8 cellular contexts compared by ENCODE assay signal in genomic region chr10:84194424-84195043, GRCh38. TPM values are rescaled to one million over a fixed set of nuclear protein-coding genes. Genes with fewer than 3 reads are reported as not detected.
A peak's percentile ranks its signal among the peaks of the same experiment; 100 is the strongest.
DNase-seq lines count a peak whose midpoint lies in the region; ATAC-seq, FAIRE-seq and TF ChIP-seq lines count a peak whose summit lies in the region.

CDHR1 (plus strand) TSS chr10:84194537; CDS start chr10:84194761, 224 bp downstream.

- no peaks in the 10 kb centered on the region for H3K36me3 ChIP-seq in K562 (ENCODE audit: control insufficient read depth, insufficient read depth, low read length)
- H3K36me3 ChIP-seq in HepG2 (replicated peaks in 1 of 2; ENCODE audit: control insufficient read depth in 1 of 2, insufficient read depth in 2 of 2, low read length in 2 of 2), result no peaks in the 10 kb centered on the region

- H3K9ac ChIP-seq in K562 (ENCODE audit: insufficient read depth in 1 of 2, low read depth in 2 of 2, low read length in 2 of 2) (peak within 1 kb of the TSS in 1 of 2 experiments; percentile 84; a peak in 2 of 4 replicates), HepG2 (ENCODE audit: insufficient read depth, low read depth, low read length) (no peak within 1 kb of the TSS)

- H3K4me1 ChIP-seq in A549, result peaks cover 4% of the 10 kb centered on the region; the same call in 1 of the 3 replicates
- peaks cover 0 to 16% of the 10 kb centered on the region in 2 experiments; a peak in 3 of 5 replicates for H3K4me1 ChIP-seq in K562 (replicated peaks in 1 of 2; ENCODE audit: control insufficient read depth in 2 of 2, insufficient read depth in 2 of 2, low read length in 2 of 2)
- no peaks in the 10 kb centered on the region for H3K4me1 ChIP-seq in HepG2 (ENCODE audit: insufficient read depth, low read length)

- BruUV-seq in K562 (replicated peaks; lab: Mats Ljungman, UMichigan) (no TSS peak), HepG2 (replicated peaks; lab: Mats Ljungman, UMichigan) (no TSS peak)

- H3K27ac ChIP-seq in A549 (peak within 1 kb of the TSS in 1 of 2 experiments; percentile 73; a peak in 3 of 6 replicates), K562 (ENCODE audit: extremely low read depth, low read depth, low read length) (no peak within 1 kb of the TSS), HepG2 (ENCODE audit: extremely low read length, insufficient read depth, low read length) (no peak within 1 kb of the TSS)

- H3K9me3 ChIP-seq in A549, result no peaks in the 10 kb centered on the region
- no peaks in the 10 kb centered on the region for H3K9me3 ChIP-seq in K562 (replicated peaks; ENCODE audit: control insufficient read depth, insufficient read depth, low read depth, low read length)
- no peaks in the 10 kb centered on the region for H3K9me3 ChIP-seq in HepG2 (ENCODE audit: low read length)

- H4K20me1 ChIP-seq in K562 (replicated peaks; ENCODE audit: control insufficient read depth, insufficient read depth, low read length) (peaks cover 6% of the 10 kb centered on the region; the same call in 1 of the 2 replicates), HepG2 (ENCODE audit: insufficient read depth, low read length) (no peaks in the 10 kb centered on the region)

- TF ChIP-seq EP300 in A549 (IDR thresholded peaks at IDR 0.05), result no peak
- TF ChIP-seq EP300 in K562 (IDR thresholded peaks at IDR 0.05; ENCODE audit: low read length), result no peak
- TF ChIP-seq EP300 in HepG2 (IDR thresholded peaks at IDR 0.05; ENCODE audit: low read depth in 2 of 2, low read length in 2 of 2), result no peak
- TF ChIP-seq EP300 in HepG2 (CRISPR knock-in tag; IDR thresholded peaks at IDR 0.05; ENCODE audit: borderline replicate concordance), result no peak

- intact Hi-C loops in K562 (cut with micrococcal nuclease) (no loop called here), HepG2 (cut with micrococcal nuclease; ENCODE audit: unreplicated experiment) (no loop called here)

- TF ChIP-seq CTCF in A549 (IDR thresholded peaks at IDR 0.05) (no peak), K562 (IDR thresholded peaks at IDR 0.05 in 2 of 3, conservative IDR thresholded peaks at IDR 0.05 in 1 of 3; ENCODE audit: insufficient read depth in 2 of 3, low read depth in 1 of 3, low read length in 3 of 3) (no peak), HepG2 (CRISPR knock-in tag; IDR thresholded peaks at IDR 0.05) (no peak)

- no peak for TF ChIP-seq POLR2A in A549 (IDR thresholded peaks at IDR 0.05; ENCODE audit: low read length)
- TF ChIP-seq POLR2A in K562 (conservative IDR thresholded peaks at IDR 0.05), result no peak
- TF ChIP-seq POLR2A in HepG2 (IDR thresholded peaks at IDR 0.05; ENCODE audit: insufficient read depth in 1 of 2, low read depth in 2 of 2, low read length in 2 of 2), result no peak

- CTCF ChIA-PET in A549 (lab: Yijun Ruan, JAX) (interaction anchor here (0.7 to 1.9 kb wide), 3 partner anchors 9 to 18 kb away, joined by 3 to 5 read pairs (median 4); no protein-coding TSS in a partner anchor), K562 (lab: Yijun Ruan, JAX; ENCODE audit: low intra/inter-chr PET ratio) (no interaction called here), HepG2 (lab: Yijun Ruan, JAX; ENCODE audit: low intra/inter-chr PET ratio, low total read pairs) (no interaction called here)

- WGBS in A549 (ENCODE audit: missing lambda C conversion rate), result 0% methylated on average over 2 of the region's 61 CpGs
- 24% methylated on average over 12 of the region's 61 CpGs for WGBS in K562 (ENCODE audit: insufficient coverage, low coverage, missing lambda C conversion rate)
- 15% methylated on average over 14 of the region's 61 CpGs for WGBS in HepG2 (ENCODE audit: low lambda C conversion rate)

- peak within 1 kb of the TSS; percentile 50 for H3K4me3 ChIP-seq in A549
- peak within 1 kb of the TSS; percentile 34 for H3K4me3 ChIP-seq in K562
- H3K4me3 ChIP-seq in HepG2 (replicated peaks in 1 of 3; ENCODE audit: insufficient read depth in 1 of 3, low read depth in 2 of 3, low read length in 3 of 3), result peak within 1 kb of the TSS in 2 of 3 experiments; percentile 20 to 28; a peak in 2 of 6 replicates

- H3K79me2 ChIP-seq in K562 (ENCODE audit: control insufficient read depth, insufficient read depth, low read length) (no peaks in the 10 kb centered on the region), HepG2 (ENCODE audit: insufficient read depth, low read length) (no peaks in the 10 kb centered on the region)

- FAIRE-seq in A549 (lab: Jason Lieb, UNC), result no peak
- FAIRE-seq in RCC 7860 (lab: Jason Lieb, UNC), result no peak
- no peak for FAIRE-seq in K562 (lab: Jason Lieb, UNC)
- FAIRE-seq in HepG2 (lab: Jason Lieb, UNC), result no peak

- H3K27me3 ChIP-seq in K562 (ENCODE audit: control insufficient read depth in 2 of 2, insufficient read depth in 2 of 2, low read length in 2 of 2) (peaks cover 38 to 81% of the 10 kb centered on the region in 2 experiments), HepG2 (ENCODE audit: control insufficient read depth in 1 of 2, insufficient read depth in 2 of 2, low read length in 2 of 2) (peaks cover 9 to 63% of the 10 kb centered on the region in 2 experiments)

- peak; percentile 30 to 56; a peak in 4 of 6 replicates for ATAC-seq in A549
- ATAC-seq in GM18511 (IDR thresholded peaks at IDR 0.05; ENCODE audit: unreplicated experiment), result peak; percentile 62
- ATAC-seq in HG03039 (IDR thresholded peaks at IDR 0.05; ENCODE audit: unreplicated experiment), result peak; percentile 74
- ATAC-seq in K562, result peak; percentile 94
- ATAC-seq in HepG2, result peak; percentile 61

- POLR2A ChIA-PET in A549 (lab: Yijun Ruan, JAX), result no interaction called here
- POLR2A ChIA-PET in K562 (lab: Yijun Ruan, JAX), result interaction anchor here (0.7 to 1.1 kb wide), 4 partner anchors 8 to 55 kb away, joined by 3 to 8 read pairs (median 4); partner anchors contain the start of gene GHITM
- POLR2A ChIA-PET in HepG2 (lab: Yijun Ruan, JAX), result no interaction called here

- H2AFZ ChIP-seq in K562 (ENCODE audit: low read depth, low read length) (peak within 1 kb of the TSS; percentile 61), HepG2 (ENCODE audit: low read length) (no peak within 1 kb of the TSS)

- DNase-seq in A549 (ENCODE audit: low read depth in 1 of 2, low spot score in 1 of 2), result peak in 1 of 2 experiments; percentile 25
- peak; percentile 44 for DNase-seq in RCC 7860 (ENCODE audit: low spot score)
- DNase-seq in K562 (ENCODE audit: extremely low read depth in 1 of 4, low spot score in 3 of 4), result peak; percentile 78 to 90 (median 84)
- DNase-seq in HepG2 (ENCODE audit: low spot score), result no peak
- DNase-seq in stimulated activated CD8-positive, alpha-beta memory T cell treated with anti-CD3 and anti-CD28 coated beads, Interleukin-15, amount 100 ng/mL, for 24 hours (ENCODE audit: low read depth), result peak; percentile 17
- no peak for DNase-seq in foreskin melanocyte

- no peaks in the 10 kb centered on the region for H3K9me1 ChIP-seq in K562 (ENCODE audit: control insufficient read depth, insufficient read depth, low read length)

- TF ChIP-seq RAD21 in A549 (conservative IDR thresholded peaks at IDR 0.05 in 1 of 2, IDR thresholded peaks at IDR 0.05 in 1 of 2) (no peak), K562 (CRISPR knock-in tag; conservative IDR thresholded peaks at IDR 0.05 in 1 of 2, IDR thresholded peaks at IDR 0.05 in 1 of 2) (no peak), HepG2 (CRISPR knock-in tag; IDR thresholded peaks at IDR 0.05) (no peak)

- H3K4me2 ChIP-seq in A549, result peak within 1 kb of the TSS; percentile 96
- peak within 1 kb of the TSS; percentile 51 for H3K4me2 ChIP-seq in K562 (ENCODE audit: insufficient read depth, low read length)
- peak within 1 kb of the TSS; percentile 32; the same call in 1 of the 2 replicates for H3K4me2 ChIP-seq in HepG2 (ENCODE audit: low read depth, low read length)

- in situ Hi-C loops in K562 (cut with MboI) (no loop called here), HepG2 (cut with HindIII; ENCODE audit: extremely low pct_ligation_motif_present, low pct_unique_long_range_greater_than_20kb) (no loop called here)

RNA-seq across cellular contexts. Expression of gene CDHR1, which starts in this region (rescaled TPM):
- 0.04 and 0.05 TPM in 2 replicates for polyA plus RNA-seq in A549 (2011; rRNA removed)
- 0.05 and 0.12 TPM in 2 replicates for polyA plus RNA-seq in A549 (2012; cell fraction: cytosol; rRNA removed)
- polyA plus RNA-seq in A549 (2012; cell fraction: nucleus; rRNA removed), result 0.22 and 0.28 TPM in 2 replicates
- polyA plus RNA-seq in A549 (2017; fragmentation: RNase III; extraction: RNeasy Plus Mini Kit Qiagen cat#74134 plus additional on column Dnase treatment), result 0.03 to 0.10 TPM (median 0.09 TPM) in 3 replicates
- polyA minus RNA-seq in A549 (2011; rRNA and poly(A)+ RNA removed), result 0.29 TPM in 1 of 2 replicates, not detected in the other
- 7.3 and 9.6 TPM in 2 replicates for total RNA-seq in K562 (2011; cell fraction: chromatin; rRNA removed; ENCODE audit: low replicate concordance)
- 5.5 and 6.0 TPM in 2 replicates for total RNA-seq in K562 (2011; cell fraction: nucleolus; rRNA removed)
- 3.8 and 5.6 TPM in 2 replicates for total RNA-seq in K562 (2011; cell fraction: nucleoplasm; rRNA removed)
- total RNA-seq in K562 (2014; rRNA removed), result 0.23 and 0.29 TPM in 2 replicates
- 0.07 and 0.26 TPM in 2 replicates for total RNA-seq in K562 (2014; rRNA removed; fragmentation: Illumina TruSeq; extraction: Trizol)
- 0.07 and 0.11 TPM in 2 replicates for total RNA-seq in K562 (2015; rRNA removed; fragmentation: Illumina TruSeq; extraction: Trizol)
- total RNA-seq in K562 (2021), result 0.20 and 0.56 TPM in 2 replicates
- 0.99 and 2.1 TPM in 2 replicates for polyA plus RNA-seq in K562 (2011; rRNA removed)
- 0.40 and 1.1 TPM in 2 replicates for polyA plus RNA-seq in K562 (2011; cell fraction: cytosol; rRNA removed)
- polyA plus RNA-seq in K562 (2011; cell fraction: nucleus; rRNA removed), result 7.8 and 11.0 TPM in 2 replicates
- 0.44 and 0.76 TPM in 2 replicates for polyA plus RNA-seq in K562 (2012)
- polyA plus RNA-seq in K562 (2014; fragmentation: Illumina TruSeq; extraction: Trizol), result 0.29 and 0.33 TPM in 2 replicates
- under 1 TPM; 0.03 to 0.10 TPM for polyA plus RNA-seq in K562 (2014; fragmentation: Nextera tagmentation; extraction: Ambion mirVana)
- polyA plus RNA-seq in K562 (2014; rRNA removed), result 0.30 and 0.46 TPM in 2 replicates
- polyA minus RNA-seq in K562 (2011; rRNA and poly(A)+ RNA removed), result 0.77 and 0.81 TPM in 2 replicates
- polyA minus RNA-seq in K562 (2011; cell fraction: cytosol; rRNA and poly(A)+ RNA removed), result 0.73 and 0.86 TPM in 2 replicates
- 0.67 and 1.9 TPM in 2 replicates for polyA minus RNA-seq in K562 (2011; cell fraction: nucleus; rRNA and poly(A)+ RNA removed)
- 0.04 TPM in 1 of 2 replicates, not detected in the other for total RNA-seq in HepG2 (2016; rRNA removed; fragmentation: Illumina TruSeq; extraction: Trizol)
- total RNA-seq in HepG2 (2016; cell fraction: cytosol; rRNA removed; fragmentation: Illumina TruSeq; extraction: Trizol; ENCODE audit: low read depth), result not detected in 2 replicates
- total RNA-seq in HepG2 (2016; cell fraction: insoluble cytoplasmic fraction; rRNA removed; fragmentation: Illumina TruSeq; extraction: Trizol), result 0.02 TPM in 1 of 2 replicates, not detected in the other
- total RNA-seq in HepG2 (2016; cell fraction: membrane; rRNA removed; fragmentation: Illumina TruSeq; extraction: Trizol), result not detected in 2 replicates
- total RNA-seq in HepG2 (2016; cell fraction: nucleus; rRNA removed; fragmentation: Illumina TruSeq; extraction: Trizol), result not detected in 2 replicates
- 0.01 and 0.09 TPM in 2 replicates for polyA plus RNA-seq in HepG2 (2011; rRNA removed)
- polyA plus RNA-seq in HepG2 (2011; cell fraction: cytosol; rRNA removed), result 0.04 TPM in 1 of 2 replicates, not detected in the other
- polyA plus RNA-seq in HepG2 (2011; cell fraction: nucleus; rRNA removed), result 0.14 and 0.34 TPM in 2 replicates
- polyA plus RNA-seq in HepG2 (2012), result 0.05 TPM in 1 of 2 replicates, not detected in the other
- polyA plus RNA-seq in HepG2 (2016; cell fraction: cytosol; fragmentation: Illumina TruSeq; extraction: Trizol; ENCODE audit: low read depth), result not detected in 2 replicates
- not detected in 2 replicates for polyA plus RNA-seq in HepG2 (2016; cell fraction: insoluble cytoplasmic fraction; fragmentation: Illumina TruSeq; extraction: Trizol; ENCODE audit: low read depth)
- not detected in 2 replicates for polyA plus RNA-seq in HepG2 (2016; cell fraction: membrane; fragmentation: Illumina TruSeq; extraction: Trizol; ENCODE audit: low read depth)
- 0.23 TPM in 1 of 2 replicates, not detected in the other for polyA plus RNA-seq in HepG2 (2016; cell fraction: nucleus; fragmentation: Illumina TruSeq; extraction: Trizol; ENCODE audit: insufficient read depth, low read depth)
- not detected in 2 replicates for polyA minus RNA-seq in HepG2 (2011; rRNA and poly(A)+ RNA removed; ENCODE audit: low replicate concordance)
- polyA minus RNA-seq in HepG2 (2011; cell fraction: cytosol; rRNA and poly(A)+ RNA removed), result not detected in 2 replicates
- polyA minus RNA-seq in HepG2 (2011; cell fraction: nucleus; rRNA and poly(A)+ RNA removed), result 0.64 TPM in 1 of 2 replicates, not detected in the other

Comparison
In these comparisons a context has a peak if more than half of its experiments do, and no peak if none do; other contexts are left out.
1. Peak in ATAC-seq, H3K4me3 ChIP-seq and H3K4me2 ChIP-seq in A549; RNA of the gene not detected or under 1 TPM.
2. Peak in ATAC-seq, H3K4me3 ChIP-seq and H3K4me2 ChIP-seq in HepG2; RNA of the gene not detected or under 1 TPM.
3. ATAC-seq: peak in every context shown above with its lines; median percentile 94 in K562; 74 in HG03039; 62 in GM18511; 61 in HepG2; 43 in A549.
4. DNase-seq: peak in RCC 7860 (single experiment), K562 (4 of 4) and stimulated activated CD8-positive, alpha-beta memory T cell treated with anti-CD3 and anti-CD28 coated beads, Interleukin-15, amount 100 ng/mL, for 24 hours (single experiment); none in HepG2 (single experiment) and foreskin melanocyte (single experiment).
5. H3K4me2 ChIP-seq: peak in every context shown above with its lines; median percentile 96 in A549; 51 in K562; 32 in HepG2.
6. Peak in every context shown above with its lines, with median percentiles within 50 percentile points of each other: H3K4me3 ChIP-seq.